In genomic region chr2:20352230-20353216, GRCh38 we compare ENCODE assay signal across 12 cellular contexts. TPM values are rescaled to one million over a fixed set of nuclear protein-coding genes. Genes with fewer than 3 reads are reported as not detected.
DNase-seq lines count a peak whose midpoint lies in the region; ATAC-seq and TF ChIP-seq lines count a peak whose summit lies in the region.
"Had no signal": no experiment of that assay in that cellular context is flagged by ENCODE, and none has a peak within 500 bp of the region (broad histone marks: within the 10 kb centered on the region; RNA-seq: fewer than 3 reads in every experiment).

No MANE protein-coding gene starts in this region.

- H3K27ac Mint-ChIP-seq in glutamatergic neuron (ENCODE audit: unreplicated experiment) = peak overlapping the region; percentile 86
- H3K27ac Mint-ChIP-seq in activated naive CD8-positive, alpha-beta T cell treated with anti-CD3 and anti-CD28 coated beads for 36 hours = no peak overlapping the region
- H3K27ac Mint-ChIP-seq: activated naive CD4-positive, alpha-beta T cell treated with anti-CD3 and anti-CD28 coated beads, Interleukin-2, amount 50 U/mL, for 24 hours had no signal

- peaks cover 6% of the 10 kb centered on the region for H3K9me3 Mint-ChIP-seq in glutamatergic neuron (ENCODE audit: unreplicated experiment)
- no peaks in the 10 kb centered on the region for H3K9me3 Mint-ChIP-seq in activated naive CD8-positive, alpha-beta T cell treated with anti-CD3 and anti-CD28 coated beads for 36 hours
- H3K9me3 Mint-ChIP-seq: activated naive CD4-positive, alpha-beta T cell treated with anti-CD3 and anti-CD28 coated beads, Interleukin-2, amount 50 U/mL, for 24 hours had no signal

- H3K4me3 Mint-ChIP-seq in glutamatergic neuron (ENCODE audit: unreplicated experiment) = no peak overlapping the region
- no peak overlapping the region for H3K4me3 Mint-ChIP-seq in activated naive CD8-positive, alpha-beta T cell treated with anti-CD3 and anti-CD28 coated beads for 36 hours
- H3K4me3 Mint-ChIP-seq: activated naive CD4-positive, alpha-beta T cell treated with anti-CD3 and anti-CD28 coated beads, Interleukin-2, amount 50 U/mL, for 24 hours had no signal

- H3K4me3 ChIP-seq in thoracic aorta = no peak overlapping the region

- no peaks in the 10 kb centered on the region for H3K9me3 ChIP-seq in thoracic aorta
- H3K9me3 ChIP-seq: neutrophil had no signal

- no peaks in the 10 kb centered on the region for H3K36me3 ChIP-seq in thoracic aorta
- H3K36me3 ChIP-seq: neutrophil had no signal

- H3K4me1 ChIP-seq in thoracic aorta (ENCODE audit: control insufficient read depth in 1 of 2, low read depth in 2 of 2) = peaks cover 16 to 32% of the 10 kb centered on the region in 2 donors

- TF ChIP-seq CTCF in glutamatergic neuron (IDR thresholded peaks at IDR 0.05; ENCODE audit: partially characterized antibody, unreplicated experiment) (no peak), thoracic aorta (IDR thresholded peaks at IDR 0.05) (no peak)

- ATAC-seq in thoracic aorta (ENCODE audit: insufficient number of reproducible peaks, low FRiP score, low read depth) (no peak), GM19035 (IDR thresholded peaks at IDR 0.05; ENCODE audit: unreplicated experiment) (no peak)

- H3K27me3 ChIP-seq in thoracic aorta (replicated peaks; ENCODE audit: insufficient read depth) = no peaks in the 10 kb centered on the region
- H3K27me3 ChIP-seq: neutrophil had no signal

- DNase-seq in NCI-H2081 (lab: John Stamatoyannopoulos, UW) (peak; percentile 17 to 39), NCI-H2081 treated with DMSO at 0.1 percent for 48 hours (lab: John Stamatoyannopoulos, UW) (no peak), OCI-M1 (lab: John Stamatoyannopoulos, UW) (peak; percentile 37), glutamatergic neuron (no peak), thoracic aorta (ENCODE audit: low spot score) (no peak), DMS153 (lab: John Stamatoyannopoulos, UW) (no peak)
- no peak for DNase-seq in activated naive CD8-positive, alpha-beta T cell treated with anti-CD3 and anti-CD28 coated beads for 36 hours
- DNase-seq: foreskin melanocyte, MV-4-11 had no signal

- H3K36me3 Mint-ChIP-seq in glutamatergic neuron (ENCODE audit: unreplicated experiment) = no peaks in the 10 kb centered on the region
- peaks cover 21% of the 10 kb centered on the region for H3K36me3 Mint-ChIP-seq in activated naive CD8-positive, alpha-beta T cell treated with anti-CD3 and anti-CD28 coated beads for 36 hours
- H3K36me3 Mint-ChIP-seq: activated naive CD4-positive, alpha-beta T cell treated with anti-CD3 and anti-CD28 coated beads, Interleukin-2, amount 50 U/mL, for 24 hours had no signal

- H3K27me3 Mint-ChIP-seq in glutamatergic neuron (ENCODE audit: unreplicated experiment) = peaks cover 6% of the 10 kb centered on the region
- peaks cover 4% of the 10 kb centered on the region for H3K27me3 Mint-ChIP-seq in activated naive CD8-positive, alpha-beta T cell treated with anti-CD3 and anti-CD28 coated beads for 36 hours
- H3K27me3 Mint-ChIP-seq: activated naive CD4-positive, alpha-beta T cell treated with anti-CD3 and anti-CD28 coated beads, Interleukin-2, amount 50 U/mL, for 24 hours had no signal

- H3K27ac ChIP-seq in thoracic aorta = peak overlapping the region; percentile 23 to 90

- peaks cover 29% of the 10 kb centered on the region for H3K4me1 Mint-ChIP-seq in glutamatergic neuron (ENCODE audit: low read depth, unreplicated experiment)
- H3K4me1 Mint-ChIP-seq in activated naive CD8-positive, alpha-beta T cell treated with anti-CD3 and anti-CD28 coated beads for 36 hours = peaks cover 6% of the 10 kb centered on the region

RNA-seq across cellular contexts. Expression of gene PUM2, which starts 1.9 kb away (rescaled TPM):
- total RNA-seq in glutamatergic neuron (ENCODE audit: unreplicated experiment) (113 TPM), thoracic aorta (10 to 100 TPM; 45.4 to 88.7 TPM)
- 100 to 1,000 TPM; 107 to 108 TPM for total RNA-seq in activated naive CD8-positive, alpha-beta T cell treated with anti-CD3 and anti-CD28 coated beads for 36 hours

Comparison
In these comparisons a context has a peak if more than half of its experiments do, and no peak if none do; other contexts are left out.
1. DNase-seq: peak in NCI-H2081 (2 of 2) and OCI-M1 (single experiment); none in NCI-H2081 treated with DMSO at 0.1 percent for 48 hours (single experiment), glutamatergic neuron (single experiment), thoracic aorta (single experiment), activated naive CD8-positive, alpha-beta T cell treated with anti-CD3 and anti-CD28 coated beads for 36 hours (single experiment) and DMS153 (single experiment).